10 cellular contexts compared by ENCODE assay signal in the genomic region with DNA sequence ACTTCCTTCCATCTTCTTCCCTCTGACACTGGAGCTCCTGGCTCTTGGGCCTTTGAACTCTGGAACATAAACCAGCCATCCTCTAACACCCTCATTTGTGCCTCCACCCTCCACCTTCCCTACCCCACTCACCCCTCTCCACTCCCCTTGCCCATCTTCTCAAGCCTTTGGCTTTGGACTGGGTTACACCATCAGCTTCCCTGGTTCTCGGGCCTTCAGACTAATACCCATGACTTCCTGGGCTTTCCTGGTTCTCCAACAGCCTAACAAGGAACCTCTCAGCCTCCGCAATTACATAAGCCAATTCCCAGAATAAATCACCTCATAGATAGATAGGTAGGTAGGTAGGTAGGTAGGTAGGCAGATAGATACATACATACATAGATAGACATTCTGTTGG.
"Had no signal": no experiment of that assay in that cellular context is flagged by ENCODE, and none has a peak within 500 bp of the region (broad histone marks: within the 10 kb centered on the region; RNA-seq: fewer than 3 reads in every experiment).

No MANE protein-coding gene starts in this region.

- H3K27ac Mint-ChIP-seq: HFFc6 had no signal

- ATAC-seq: HCT116, K562 had no signal

- H3K4me3 ChIP-seq: GM23248, HAP-1, K562 had no signal

- H3K9ac ChIP-seq: GM23248 had no signal

- H3K9me3 ChIP-seq: HAP-1 had no signal

- H3K4me1 ChIP-seq: HAP-1 had no signal

- FAIRE-seq: K562 had no signal

- H3K27ac ChIP-seq: GM23248, HL-60 had no signal

- H2AFZ ChIP-seq: GM23248 had no signal

- H3K36me3 ChIP-seq: HAP-1 had no signal

- DNase-seq: GM23248, GOT3, H7, HFFc6, IMR-90, KG1 had no signal

- H3K4me3 Mint-ChIP-seq: HFFc6 had no signal
